In genomic region chr11:133947298-133947905, GRCh38 we compare ENCODE assay signal across 8 cellular contexts. TPM values are rescaled to one million over a fixed set of nuclear protein-coding genes. Genes with fewer than 3 reads are reported as not detected.
DNase-seq lines count a peak whose midpoint lies in the region; ATAC-seq, FAIRE-seq and TF ChIP-seq lines count a peak whose summit lies in the region.

No MANE protein-coding gene starts in this region.

- H4K20me1 ChIP-seq in GM23338 (replicated peaks; ENCODE audit: insufficient read depth) (peaks cover 30% of the 10 kb centered on the region), osteoblast (ENCODE audit: insufficient read depth, low read length) (no peaks in the 10 kb centered on the region)

- H3K9me3 Mint-ChIP-seq in GM23338 = no peaks in the 10 kb centered on the region; the same call in 2 of the 3 replicates

- peaks cover 58% of the 10 kb centered on the region for H3K4me1 ChIP-seq in GM23338 (ENCODE audit: insufficient read depth)
- H3K4me1 ChIP-seq in osteoblast (ENCODE audit: insufficient read depth, low read length) = no peaks in the 10 kb centered on the region

- peak; percentile 75 for ATAC-seq in GM23338

- no peaks in the 10 kb centered on the region for H3K9me3 ChIP-seq in osteoblast (ENCODE audit: low read depth, low read length)

- H2AFZ ChIP-seq in GM23338 (no peak overlapping the region), osteoblast (ENCODE audit: low read length) (no peak overlapping the region)

- no peaks in the 10 kb centered on the region for H3K9me2 ChIP-seq in GM23338 (ENCODE audit: insufficient read depth)

- no peak for FAIRE-seq in D721Med (lab: Jason Lieb, UNC)

- peak overlapping the region; percentile 66; the same call in 1 of the 2 replicates for H3K27ac ChIP-seq in GM23338 (ENCODE audit: low read depth)
- H3K27ac ChIP-seq in osteoblast (ENCODE audit: low read depth, low read length) = no peak overlapping the region

- peak overlapping the region; percentile 75 for H3K4me2 ChIP-seq in GM23338
- no peak overlapping the region for H3K4me2 ChIP-seq in osteoblast (ENCODE audit: insufficient read depth, low read length)

- H3K36me3 Mint-ChIP-seq in GM23338 (ENCODE audit: low read depth) = peaks cover 20% of the 10 kb centered on the region

- TF ChIP-seq CTCF in D721Med (IDR thresholded peaks at IDR 0.05; ENCODE audit: insufficient read depth, missing control alignments) (peak; percentile 42), GM23338 (conservative IDR thresholded peaks at IDR 0.05; ENCODE audit: low read depth in 2 of 2) (peak; percentile 43 to 67), fibroblast of mammary gland (conservative IDR thresholded peaks at IDR 0.05; ENCODE audit: control insufficient read depth, insufficient read depth, low read depth, low read length) (peak; percentile 34), osteoblast (IDR thresholded peaks at IDR 0.05; ENCODE audit: extremely low read depth, low read depth, low read length) (peak; percentile 33)

- peak overlapping the region; percentile 6; the same call in 1 of the 3 replicates for H3K4me3 Mint-ChIP-seq in GM23338

- no peaks in the 10 kb centered on the region for H3K27me3 ChIP-seq in GM23338 (ENCODE audit: insufficient read depth)
- peaks cover 14% of the 10 kb centered on the region for H3K27me3 ChIP-seq in osteoblast (ENCODE audit: insufficient read depth, low read length)

- DNase-seq in D721Med (ENCODE audit: insufficient read length, low spot score) (no peak), GM23338 (ENCODE audit: low spot score) (peak; percentile 93), NCI-H460 (ENCODE audit: extremely low read depth, low read depth) (peak; percentile 33), activated T-cell treated with anti-CD3 and anti-CD28 coated beads for 4 hours (peak; percentile 29), fibroblast of mammary gland (ENCODE audit: low read depth) (peak; percentile 40), osteoblast (ENCODE audit: insufficient read length, low spot score, missing footprints) (peak; percentile 98), NCI-H1930 (lab: John Stamatoyannopoulos, UW) (no peak)
- no peak for DNase-seq in NK-92 treated with Interleukin-12 subunit alpha and Interleukin-12 subunit beta, amount 100 ng/mL, for 24 hours (lab: John Stamatoyannopoulos, UW)

- peaks cover 71% of the 10 kb centered on the region for H3K79me2 ChIP-seq in GM23338 (replicated peaks; ENCODE audit: insufficient read depth)
- H3K79me2 ChIP-seq in osteoblast (ENCODE audit: insufficient read depth, low read length) = no peaks in the 10 kb centered on the region

- H3K36me3 ChIP-seq in GM23338 (ENCODE audit: insufficient read depth) = 0 out of 2 replicates have a peak, but pooled peaks cover 7% of the 10 kb centered on the region
- H3K36me3 ChIP-seq in osteoblast (ENCODE audit: insufficient read depth, low read length) = no peaks in the 10 kb centered on the region

- no peaks in the 10 kb centered on the region; the same call in 1 of the 2 replicates for H3F3A ChIP-seq in GM23338 (replicated peaks; ENCODE audit: low read depth)

- H3K27ac Mint-ChIP-seq in GM23338 = no peak overlapping the region

- H3K27me3 Mint-ChIP-seq in GM23338 (ENCODE audit: insufficient read depth, low read depth, poor library complexity) = peaks cover 19% of the 10 kb centered on the region

- H3K4me1 Mint-ChIP-seq in GM23338 = peaks cover 65% of the 10 kb centered on the region

- peak overlapping the region; percentile 38; the same call in 1 of the 2 replicates for H3K4me3 ChIP-seq in GM23338
- H3K4me3 ChIP-seq in fibroblast of mammary gland (ENCODE audit: control insufficient read depth, low read depth, low read length) = no peak overlapping the region
- no peak overlapping the region for H3K4me3 ChIP-seq in osteoblast (ENCODE audit: insufficient read depth, low read length)

TF ChIP-seq in GM23338, 12 proteins besides CTCF, POLR2A, EP300 and RAD21 (continues in another document):
- TF ChIP-seq EZH2phosphoT487 (IDR thresholded peaks at IDR 0.05; ENCODE audit: unreplicated experiment) (no peak), ZNF331 (CRISPR knock-in tag; IDR thresholded peaks at IDR 0.05; ENCODE audit: low read depth) (no peak), REST (IDR thresholded peaks at IDR 0.05; ENCODE audit: unreplicated experiment) (peak; percentile 89), STAT1 (IDR thresholded peaks at IDR 0.05; ENCODE audit: unreplicated experiment) (no peak), ETS1 (IDR thresholded peaks at IDR 0.05) (no peak)

RNA-seq across cellular contexts. Expression of gene IGSF9B, which starts 9.4 kb away (rescaled TPM):
- 41.2 and 51.2 TPM in 2 replicates for total RNA-seq in GM23338 (2014; rRNA removed; shearing (Covaris generic))
- 8.7 TPM in 2 replicates for polyA plus RNA-seq in GM23338 (2016; fragmentation: Nextera tagmentation; extraction: Ambion mirVana)
- total RNA-seq in NCI-H460 (2014; rRNA removed; shearing (Covaris generic)) = 0.37 and 0.55 TPM in 2 replicates
- 0.32 and 0.57 TPM in 2 replicates for polyA plus RNA-seq in NCI-H460 (2014; cell fraction: nucleus; rRNA removed)
- under 0.01 and 0.36 TPM in 2 replicates for total RNA-seq in osteoblast

Comparison
In these comparisons a context has a peak if more than half of its experiments do, and no peak if none do; other contexts are left out.
1. DNase-seq: peak in GM23338 (single experiment), NCI-H460 (single experiment), activated T-cell treated with anti-CD3 and anti-CD28 coated beads for 4 hours (single experiment), fibroblast of mammary gland (single experiment) and osteoblast (single experiment); none in D721Med (single experiment), NK-92 treated with Interleukin-12 subunit alpha and Interleukin-12 subunit beta, amount 100 ng/mL, for 24 hours (single experiment) and NCI-H1930 (0 of 2).
2. RNA of gene IGSF9B, which starts 9.4 kb away (total RNA-seq): 41.2 to 51.2 TPM in GM23338; 0.37 to 0.55 TPM in NCI-H460 and under 0.01 to 0.36 TPM in osteoblast; every median in the first group is over 10 times any median in the second.
3. Peak in every context shown above with its lines, with median percentiles within 50 percentile points of each other: CTCF ChIP-seq.